ENCODE assay signal across 12 cellular contexts in genomic region chr5:104998572-104998971, GRCh38.
A peak's percentile ranks its signal among the peaks of the same experiment; 100 is the strongest.
DNase-seq lines count a peak whose midpoint lies in the region; ATAC-seq and TF ChIP-seq lines count a peak whose summit lies in the region.
"Had no signal": no experiment of that assay in that cellular context is flagged by ENCODE, and none has a peak within 500 bp of the region (broad histone marks: within the 10 kb centered on the region; RNA-seq: fewer than 3 reads in every experiment).

No MANE protein-coding gene starts in this region.

- ATAC-seq in foreskin keratinocyte (no peak), HG02571 (IDR thresholded peaks at IDR 0.05; ENCODE audit: unreplicated experiment) (no peak)
- ATAC-seq: CD8-positive, alpha-beta T cell had no signal

- H3K27me3 ChIP-seq in foreskin keratinocyte: no peaks in the 10 kb centered on the region
- H3K27me3 ChIP-seq: BLaER1 treated with 17β-estradiol and CSF1 and Interleukin-3, amounts not matched to agents 10 nM and 100 nM had no signal

- H3K4me1 ChIP-seq in foreskin keratinocyte: no peaks in the 10 kb centered on the region
- H3K4me1 ChIP-seq: BLaER1 treated with 17β-estradiol and CSF1 and Interleukin-3, amounts not matched to agents 10 nM and 100 nM had no signal

- DNase-seq in SHP77 (lab: John Stamatoyannopoulos, UW) (peak; percentile 2 to 6), SHP77 treated with DMSO at 0.1 percent for 48 hours (lab: John Stamatoyannopoulos, UW) (no peak), NCI-H69 (lab: John Stamatoyannopoulos, UW) (peak; percentile 15), foreskin keratinocyte (peak; percentile 3 to 17), MV-4-11 (lab: John Stamatoyannopoulos, UW) (no peak)
- DNase-seq: Calu3; CD8-positive, alpha-beta T cell; DMS79 treated with DMSO at 0.1 percent for 48 hours; GF-D8; H9 had no signal

- no peak for TF ChIP-seq CTCF in foreskin keratinocyte (conservative IDR thresholded peaks at IDR 0.05)

- H3K27ac ChIP-seq in foreskin keratinocyte: no peak overlapping the region
- H3K27ac ChIP-seq: BLaER1 treated with 17β-estradiol and CSF1 and Interleukin-3, amounts not matched to agents 10 nM and 100 nM had no signal

Comparison
In these comparisons a context has a peak if more than half of its experiments do, and no peak if none do; other contexts are left out.
1. DNase-seq: peak in SHP77 (2 of 2), NCI-H69 (single experiment) and foreskin keratinocyte (2 of 2); none in SHP77 treated with DMSO at 0.1 percent for 48 hours (single experiment) and MV-4-11 (single experiment).